Comparison of ENCODE assay signal across 19 cellular contexts in the genomic region with DNA sequence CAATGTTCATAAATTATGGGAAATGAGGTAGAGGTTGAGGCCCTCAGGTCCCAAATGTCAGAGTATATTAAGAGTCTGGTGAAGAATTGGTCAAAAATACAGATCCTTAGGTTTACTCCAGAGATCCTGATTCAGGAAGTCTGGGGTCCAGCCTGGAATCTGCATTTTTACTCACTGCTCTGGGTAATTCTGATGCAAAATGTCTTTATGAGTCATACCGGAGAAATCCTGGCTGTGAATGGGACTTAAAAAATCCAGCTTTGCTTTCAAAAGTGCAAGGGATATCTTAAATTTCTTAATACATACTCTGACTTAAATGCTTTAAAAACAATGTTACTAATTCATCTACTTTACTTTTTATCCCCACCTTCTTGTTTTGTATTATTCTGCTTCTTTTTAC.
DNase-seq lines count a peak whose midpoint lies in the region; FAIRE-seq and TF ChIP-seq lines count a peak whose summit lies in the region.
"Had no signal": no experiment of that assay in that cellular context is flagged by ENCODE, and none has a peak within 500 bp of the region (broad histone marks: within the 10 kb centered on the region; RNA-seq: fewer than 3 reads in every experiment).

No MANE protein-coding gene starts in this region.

- no peak overlapping the region for H2AFZ ChIP-seq in Karpas-422 (ENCODE audit: low read length)

- DNase-seq in HT1080 (ENCODE audit: low read depth) (peak; percentile 54), brain microvascular endothelial cell (no peak), iPS DF 19.7 (ENCODE audit: low read depth, low spot score) (peak; percentile 45), stromal cell of bone marrow (ENCODE audit: low read depth) (peak; percentile 38), GM12891 (ENCODE audit: insufficient read length, low spot score) (no peak), NCI-H1092 (lab: John Stamatoyannopoulos, UW) (no peak), HT-29 (ENCODE audit: low spot score) (no peak), Karpas-422 (no peak)
- DNase-seq: activated CD4-positive, alpha-beta T cell treated with anti-CD3 and anti-CD28 coated beads for 36 hours; activated naive CD8-positive, alpha-beta T cell treated with anti-CD3 and anti-CD28 coated beads, Interleukin-2, amount 50 U/mL, for 24 hours; CD4-positive, alpha-beta memory T cell; dermis blood vessel endothelial cell; kidney glomerular epithelial cell; natural killer cell; NCI-H2029 treated with DMSO at 0.1 percent for 48 hours; NCI-H774; RPMI8226; stimulated activated naive B cell treated with anti-CD40 and anti-IgM and Interleukin-4, amounts not matched to agents 10 μg/mL and 1 μg/mL and 100 μg/mL, for 72 hours; T-helper 2 cell had no signal

- no peaks in the 10 kb centered on the region for H3K27me3 ChIP-seq in brain microvascular endothelial cell (replicated peaks)
- H3K27me3 ChIP-seq in Karpas-422 (ENCODE audit: low read length) = no peaks in the 10 kb centered on the region

- no peaks in the 10 kb centered on the region for H3K79me2 ChIP-seq in Karpas-422 (ENCODE audit: low read length)

- FAIRE-seq in GM12891 (lab: Jason Lieb, UNC) = no peak

- no peaks in the 10 kb centered on the region for H4K20me1 ChIP-seq in Karpas-422 (ENCODE audit: insufficient read depth, low read depth, low read length)

- no peaks in the 10 kb centered on the region for H3K4me1 ChIP-seq in Karpas-422 (ENCODE audit: low read length)

- H3K36me3 ChIP-seq in brain microvascular endothelial cell (replicated peaks) = peaks cover 62% of the 10 kb centered on the region
- H3K36me3 ChIP-seq in Karpas-422 (ENCODE audit: insufficient read depth, low read length) = no peaks in the 10 kb centered on the region

- no peak overlapping the region for H3K4me2 ChIP-seq in Karpas-422 (ENCODE audit: low read depth, low read length, poor library complexity, severe bottlenecking)

- in situ Hi-C loops in brain microvascular endothelial cell (cut with HindIII; ENCODE audit: low pct_ligation_motif_present, low sequenced_read_pairs) = no loop called here

- H3K27ac ChIP-seq in brain microvascular endothelial cell (peak overlapping the region; percentile 19), Karpas-422 (ENCODE audit: low read length) (no peak overlapping the region)

- no peaks in the 10 kb centered on the region for H3K9me2 ChIP-seq in Karpas-422 (replicated peaks; ENCODE audit: insufficient read depth, low read length)

- TF ChIP-seq POLR2A in GM12891 (IDR thresholded peaks at IDR 0.05; ENCODE audit: low read depth, low read length) = no peak

- no peaks in the 10 kb centered on the region for H3K9me3 ChIP-seq in Karpas-422 (ENCODE audit: low read length)

- no peak overlapping the region for H3K9ac ChIP-seq in Karpas-422 (ENCODE audit: low read length)

- no peak for TF ChIP-seq CTCF in brain microvascular endothelial cell (IDR thresholded peaks at IDR 0.05; ENCODE audit: low read depth, low read length, missing control alignments)

- H3K4me3 ChIP-seq in brain microvascular endothelial cell (ENCODE audit: low read depth, low read length) (no peak overlapping the region), Karpas-422 (ENCODE audit: low read length) (no peak overlapping the region)

TF ChIP-seq in GM12891, 5 proteins besides CTCF, POLR2A, EP300 and RAD21:
- TF ChIP-seq POU2F2 (IDR thresholded peaks at IDR 0.05; ENCODE audit: low read depth, low read length) (no peak), SPI1 (IDR thresholded peaks at IDR 0.05; ENCODE audit: low read depth, low read length) (no peak), POLR2AphosphoS5 (IDR thresholded peaks at IDR 0.05; ENCODE audit: low read depth, low read length) (no peak), TAF1 (IDR thresholded peaks at IDR 0.05; ENCODE audit: low read depth, low read length) (no peak), PAX5 (IDR thresholded peaks at IDR 0.05; ENCODE audit: insufficient read depth, low read length, severe bottlenecking) (no peak)

Comparison
In these comparisons a context has a peak if more than half of its experiments do, and no peak if none do; other contexts are left out.
1. DNase-seq: peak in HT1080 (single experiment), iPS DF 19.7 (single experiment) and stromal cell of bone marrow (single experiment); none in brain microvascular endothelial cell (single experiment), GM12891 (single experiment), NCI-H1092 (single experiment), HT-29 (single experiment) and Karpas-422 (single experiment).